ENCODE assay signal across 22 cellular contexts in the genomic region with DNA sequence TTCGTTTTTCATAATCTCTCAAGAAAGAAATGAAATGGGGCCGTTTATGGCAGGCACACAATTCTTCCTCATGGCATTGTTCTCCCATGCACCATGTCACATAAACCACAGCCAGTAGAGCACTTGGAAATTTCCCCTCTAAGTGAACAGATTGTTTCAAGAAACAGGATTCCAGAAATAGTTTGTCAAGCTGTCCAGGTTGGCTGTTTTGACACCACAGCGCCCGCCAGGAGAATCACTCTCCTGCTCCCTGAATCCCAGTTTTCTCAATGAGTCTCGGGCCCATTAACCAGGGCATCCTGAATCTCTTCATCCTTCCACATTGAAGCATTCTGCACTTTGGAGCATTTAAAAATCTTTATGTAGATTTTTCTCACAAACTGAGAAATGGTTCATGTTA.
"Had no signal": no experiment of that assay in that cellular context is flagged by ENCODE, and none has a peak within 500 bp of the region (broad histone marks: within the 10 kb centered on the region; RNA-seq: fewer than 3 reads in every experiment).

No MANE protein-coding gene starts in this region.

- H3K9me3 ChIP-seq: adrenal gland, body of pancreas, left lung, pancreas, psoas muscle, suprapubic skin, tibial nerve had no signal

- H3K27me3 ChIP-seq: adrenal gland, body of pancreas, left lung, pancreas, suprapubic skin, tibial nerve had no signal

- H3K36me3 ChIP-seq: adrenal gland, left lung, pancreas, suprapubic skin, tibial nerve had no signal

- H3K4me1 ChIP-seq: adrenal gland, body of pancreas, left lung, psoas muscle, suprapubic skin, tibial nerve had no signal

- H3K27ac ChIP-seq: adrenal gland, body of pancreas, left lung, pancreas, psoas muscle, suprapubic skin, tibial nerve, VCaP had no signal

- DNase-seq: activated CD4-positive, alpha-beta T cell treated with anti-CD3 and anti-CD28 coated beads for 4 hours; activated CD4-positive, alpha-beta T cell treated with anti-CD3 and anti-CD28 coated beads, Interleukin-2, amount 50 U/mL, for 4 hours; activated CD8-positive, alpha-beta memory T cell treated with anti-CD3 and anti-CD28 coated beads for 24 hours; activated effector memory CD4-positive, alpha-beta T cell treated with anti-CD3 and anti-CD28 coated beads, Interleukin-2, amount 50 U/mL, for 16 hours; activated naive CD4-positive, alpha-beta T cell treated with anti-CD3 and anti-CD28 coated beads for 36 hours; activated naive CD8-positive, alpha-beta T cell treated with anti-CD3 and anti-CD28 coated beads for 36 hours; adrenal gland; aorta; body of pancreas; endodermal cell; foreskin fibroblast; left lung; pancreas; psoas muscle; stimulated activated CD4-positive, alpha-beta T cell treated with anti-CD3 and anti-CD28 coated beads, Interleukin-15, amount 100 ng/mL, for 24 hours; stimulated activated CD4-positive, alpha-beta T cell treated with anti-CD3 and anti-CD28 coated beads, Interleukin-2, amount 100 ng/mL, for 24 hours; stimulated activated naive CD4-positive, alpha-beta T cell; T-helper 1 cell had no signal

- H3K4me3 ChIP-seq: adrenal gland, body of pancreas, left lung, pancreas, psoas muscle, suprapubic skin, tibial nerve had no signal

- ATAC-seq: body of pancreas, esophagus mucosa, left lung, pancreas, psoas muscle had no signal
